1 cellular context compared by ENCODE assay signal in the genomic region with DNA sequence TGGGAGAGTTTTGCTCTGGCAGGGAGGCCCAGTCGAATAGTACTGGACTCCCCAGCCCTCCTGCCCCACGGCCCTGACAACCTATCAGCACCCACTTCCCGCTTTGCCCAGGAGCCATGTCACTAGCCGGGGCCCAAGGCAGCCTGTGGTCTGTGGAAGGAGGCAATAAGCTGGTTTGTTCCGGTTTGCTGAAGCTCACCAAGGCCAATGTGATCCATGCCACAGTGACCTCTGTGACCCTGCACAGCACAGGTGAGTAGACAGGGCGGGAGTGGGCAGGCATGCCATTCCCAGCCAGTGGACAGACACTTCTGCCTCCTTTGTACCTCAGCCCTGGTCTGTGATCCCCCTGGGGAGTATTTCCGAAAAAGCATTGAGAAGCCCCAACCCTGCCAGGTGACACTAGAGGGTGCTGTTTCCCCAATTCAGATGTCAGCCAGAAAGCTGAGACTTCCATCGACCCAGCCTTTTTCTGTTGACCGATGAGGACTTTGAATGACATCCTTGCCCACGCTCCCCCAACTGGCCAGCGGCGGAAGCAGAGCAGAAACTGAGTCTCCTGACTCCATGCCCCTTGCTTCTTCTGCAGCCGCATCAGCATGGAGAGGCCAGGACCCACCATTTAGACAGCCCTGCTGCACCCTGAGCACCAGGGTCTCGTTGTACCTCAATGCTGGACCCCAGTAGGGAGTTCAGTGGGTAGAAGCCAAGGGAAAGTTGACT.
TF ChIP-seq lines count a peak whose summit lies in the region.

No MANE protein-coding gene starts in this region.

TF ChIP-seq in SK-N-SH treated with all-trans-retinoic acid at 6 μM for 48 hours, 23 proteins besides CTCF, POLR2A, EP300 and RAD21 (continued from another document):
- TF ChIP-seq, protein P1, sequence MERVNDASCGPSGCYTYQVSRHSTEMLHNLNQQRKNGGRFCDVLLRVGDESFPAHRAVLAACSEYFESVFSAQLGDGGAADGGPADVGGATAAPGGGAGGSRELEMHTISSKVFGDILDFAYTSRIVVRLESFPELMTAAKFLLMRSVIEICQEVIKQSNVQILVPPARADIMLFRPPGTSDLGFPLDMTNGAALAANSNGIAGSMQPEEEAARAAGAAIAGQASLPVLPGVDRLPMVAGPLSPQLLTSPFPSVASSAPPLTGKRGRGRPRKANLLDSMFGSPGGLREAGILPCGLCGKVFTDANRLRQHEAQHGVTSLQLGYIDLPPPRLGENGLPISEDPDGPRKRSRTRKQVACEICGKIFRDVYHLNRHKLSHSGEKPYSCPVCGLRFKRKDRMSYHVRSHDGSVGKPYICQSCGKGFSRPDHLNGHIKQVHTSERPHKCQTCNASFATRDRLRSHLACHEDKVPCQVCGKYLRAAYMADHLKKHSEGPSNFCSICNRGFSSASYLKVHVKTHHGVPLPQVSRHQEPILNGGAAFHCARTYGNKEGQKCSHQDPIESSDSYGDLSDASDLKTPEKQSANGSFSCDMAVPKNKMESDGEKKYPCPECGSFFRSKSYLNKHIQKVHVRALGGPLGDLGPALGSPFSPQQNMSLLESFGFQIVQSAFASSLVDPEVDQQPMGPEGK (CRISPR knock-in tag; IDR thresholded peaks at IDR 0.05; ENCODE audit: borderline replicate concordance), result no peak
- TF ChIP-seq, protein P2, sequence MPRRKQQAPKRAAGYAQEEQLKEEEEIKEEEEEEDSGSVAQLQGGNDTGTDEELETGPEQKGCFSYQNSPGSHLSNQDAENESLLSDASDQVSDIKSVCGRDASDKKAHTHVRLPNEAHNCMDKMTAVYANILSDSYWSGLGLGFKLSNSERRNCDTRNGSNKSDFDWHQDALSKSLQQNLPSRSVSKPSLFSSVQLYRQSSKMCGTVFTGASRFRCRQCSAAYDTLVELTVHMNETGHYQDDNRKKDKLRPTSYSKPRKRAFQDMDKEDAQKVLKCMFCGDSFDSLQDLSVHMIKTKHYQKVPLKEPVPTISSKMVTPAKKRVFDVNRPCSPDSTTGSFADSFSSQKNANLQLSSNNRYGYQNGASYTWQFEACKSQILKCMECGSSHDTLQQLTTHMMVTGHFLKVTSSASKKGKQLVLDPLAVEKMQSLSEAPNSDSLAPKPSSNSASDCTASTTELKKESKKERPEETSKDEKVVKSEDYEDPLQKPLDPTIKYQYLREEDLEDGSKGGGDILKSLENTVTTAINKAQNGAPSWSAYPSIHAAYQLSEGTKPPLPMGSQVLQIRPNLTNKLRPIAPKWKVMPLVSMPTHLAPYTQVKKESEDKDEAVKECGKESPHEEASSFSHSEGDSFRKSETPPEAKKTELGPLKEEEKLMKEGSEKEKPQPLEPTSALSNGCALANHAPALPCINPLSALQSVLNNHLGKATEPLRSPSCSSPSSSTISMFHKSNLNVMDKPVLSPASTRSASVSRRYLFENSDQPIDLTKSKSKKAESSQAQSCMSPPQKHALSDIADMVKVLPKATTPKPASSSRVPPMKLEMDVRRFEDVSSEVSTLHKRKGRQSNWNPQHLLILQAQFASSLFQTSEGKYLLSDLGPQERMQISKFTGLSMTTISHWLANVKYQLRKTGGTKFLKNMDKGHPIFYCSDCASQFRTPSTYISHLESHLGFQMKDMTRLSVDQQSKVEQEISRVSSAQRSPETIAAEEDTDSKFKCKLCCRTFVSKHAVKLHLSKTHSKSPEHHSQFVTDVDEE (CRISPR knock-in tag; IDR thresholded peaks at IDR 0.05), result no peak
- TF ChIP-seq, protein P3, sequence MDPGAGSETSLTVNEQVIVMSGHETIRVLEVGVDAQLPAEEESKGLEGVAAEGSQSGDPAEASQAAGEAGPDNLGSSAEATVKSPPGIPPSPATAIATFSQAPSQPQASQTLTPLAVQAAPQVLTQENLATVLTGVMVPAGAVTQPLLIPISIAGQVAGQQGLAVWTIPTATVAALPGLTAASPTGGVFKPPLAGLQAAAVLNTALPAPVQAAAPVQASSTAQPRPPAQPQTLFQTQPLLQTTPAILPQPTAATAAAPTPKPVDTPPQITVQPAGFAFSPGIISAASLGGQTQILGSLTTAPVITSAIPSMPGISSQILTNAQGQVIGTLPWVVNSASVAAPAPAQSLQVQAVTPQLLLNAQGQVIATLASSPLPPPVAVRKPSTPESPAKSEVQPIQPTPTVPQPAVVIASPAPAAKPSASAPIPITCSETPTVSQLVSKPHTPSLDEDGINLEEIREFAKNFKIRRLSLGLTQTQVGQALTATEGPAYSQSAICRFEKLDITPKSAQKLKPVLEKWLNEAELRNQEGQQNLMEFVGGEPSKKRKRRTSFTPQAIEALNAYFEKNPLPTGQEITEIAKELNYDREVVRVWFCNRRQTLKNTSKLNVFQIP (CRISPR knock-in tag; IDR thresholded peaks at IDR 0.05; ENCODE audit: borderline replicate concordance, low read depth), result no peak
- TF ChIP-seq SNAI2 (CRISPR knock-in tag; IDR thresholded peaks at IDR 0.05), result no peak
